Comparison of ENCODE assay signal across 2 cellular contexts in genomic region chr16:2471653-2472487, GRCh38.
TF ChIP-seq lines count a peak whose summit lies in the region.

No MANE protein-coding gene starts in this region.

TF ChIP-seq in A549, 52 proteins besides CTCF, POLR2A, EP300 and RAD21:
- no peak for TF ChIP-seq FOXS1 (CRISPR knock-in tag; IDR thresholded peaks at IDR 0.05)
- TF ChIP-seq PBX3 (IDR thresholded peaks at IDR 0.05) = peak; percentile 27; the same call in 1 of the 2 replicates

TF ChIP-seq in HCT116, 20 proteins besides CTCF, POLR2A, EP300 and RAD21:
- TF ChIP-seq ZFX (IDR thresholded peaks at IDR 0.05) (peak; percentile 65; the same call in 1 of the 2 replicates), SRF (IDR thresholded peaks at IDR 0.05; ENCODE audit: low read depth) (no peak)
